8 cellular contexts compared by ENCODE assay signal in the genomic region with DNA sequence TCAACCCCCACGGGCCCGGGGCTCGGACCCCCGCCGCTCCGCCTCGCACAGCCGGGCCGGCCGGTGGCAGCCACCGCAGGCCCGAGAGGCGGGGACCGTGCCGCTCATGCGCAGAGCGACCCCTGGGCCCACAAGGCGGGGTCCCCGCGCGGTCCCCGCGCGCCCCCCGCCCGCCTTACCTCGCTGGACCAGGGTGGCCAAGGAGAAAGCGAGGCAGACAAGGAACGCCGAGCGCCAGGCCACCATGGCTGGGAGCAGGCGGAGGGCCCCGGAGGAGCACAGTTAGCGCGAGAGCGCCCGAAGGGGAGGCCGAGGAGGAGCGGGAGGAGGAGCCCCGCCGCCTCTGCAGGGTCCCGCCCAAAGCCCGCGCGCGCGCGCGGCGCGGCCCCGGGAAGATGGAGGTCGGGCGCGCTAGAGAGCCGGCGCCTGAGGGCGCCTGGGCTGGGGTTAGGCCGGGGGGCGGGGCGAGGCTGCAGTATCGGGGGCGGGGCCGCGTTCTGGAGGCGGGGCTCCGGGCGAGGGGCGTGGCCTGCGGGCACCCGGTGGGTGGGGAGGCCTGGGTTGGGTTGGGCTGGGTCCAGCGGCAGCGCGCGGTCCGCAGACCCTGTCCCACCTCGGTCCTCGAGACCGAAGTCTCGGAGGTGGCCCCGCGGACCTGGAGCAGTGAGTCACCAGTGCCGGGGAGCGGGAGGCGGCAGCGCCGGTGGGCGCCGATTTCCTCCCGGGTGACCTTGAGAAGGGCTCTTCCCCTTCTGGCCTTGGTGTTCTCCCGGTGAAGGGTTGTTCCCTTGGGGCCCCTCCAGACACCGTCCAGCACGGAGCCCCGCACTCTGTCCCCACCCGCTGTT. TPM values are rescaled to one million over a fixed set of nuclear protein-coding genes. Genes with fewer than 3 reads are reported as not detected.
A peak's percentile ranks its signal among the peaks of the same experiment; 100 is the strongest.
DNase-seq lines count a peak whose midpoint lies in the region; ATAC-seq, FAIRE-seq and TF ChIP-seq lines count a peak whose summit lies in the region.

A gene with protein sequence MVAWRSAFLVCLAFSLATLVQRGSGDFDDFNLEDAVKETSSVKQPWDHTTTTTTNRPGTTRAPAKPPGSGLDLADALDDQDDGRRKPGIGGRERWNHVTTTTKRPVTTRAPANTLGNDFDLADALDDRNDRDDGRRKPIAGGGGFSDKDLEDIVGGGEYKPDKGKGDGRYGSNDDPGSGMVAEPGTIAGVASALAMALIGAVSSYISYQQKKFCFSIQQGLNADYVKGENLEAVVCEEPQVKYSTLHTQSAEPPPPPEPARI (minus strand): TSS at position 326 of the 848 bp plus-strand sequence. CDS start 80 bp downstream, at position 246.

- H2AFZ ChIP-seq in OCI-LY1 (ENCODE audit: low read length) (no peak within 1 kb of the TSS), endothelial cell of umbilical vein (ENCODE audit: low read depth, low read length) (peak within 1 kb of the TSS; percentile 66)

- H3K27me3 ChIP-seq in HUES64 (ENCODE audit: insufficient read depth, low read length), result peaks cover 11% of the 10 kb centered on the region; the same call in 1 of the 2 replicates
- H3K27me3 ChIP-seq in OCI-LY1 (ENCODE audit: insufficient read depth, low read length), result no peaks in the 10 kb centered on the region
- no peaks in the 10 kb centered on the region for H3K27me3 ChIP-seq in endothelial cell of umbilical vein (ENCODE audit: control insufficient read depth in 2 of 2, insufficient read depth in 2 of 2, low read length in 2 of 2)

- TF ChIP-seq POLR2A in endothelial cell of umbilical vein (IDR thresholded peaks at IDR 0.05; ENCODE audit: low read depth, low read length), result peak; percentile 54

- no peaks in the 10 kb centered on the region for H3K79me2 ChIP-seq in OCI-LY1 (ENCODE audit: insufficient read depth, low read length)
- H3K79me2 ChIP-seq in endothelial cell of umbilical vein (ENCODE audit: control insufficient read depth, insufficient read depth, low read length), result peaks cover 11% of the 10 kb centered on the region

- H4K20me1 ChIP-seq in OCI-LY1 (ENCODE audit: insufficient read depth, low read length) (no peaks in the 10 kb centered on the region), endothelial cell of umbilical vein (replicated peaks; ENCODE audit: control insufficient read depth, extremely low read depth, insufficient read depth, low read length) (no peaks in the 10 kb centered on the region)

- H3K9ac ChIP-seq in HUES64 (ENCODE audit: low read depth, low read length), result peak within 1 kb of the TSS; percentile 90
- H3K9ac ChIP-seq in OCI-LY1 (ENCODE audit: low read length), result peak within 1 kb of the TSS; percentile 78
- peak within 1 kb of the TSS; percentile 88 for H3K9ac ChIP-seq in endothelial cell of umbilical vein (replicated peaks; ENCODE audit: extremely low read depth, insufficient read depth, low read length)

- WGBS in HUES64, result under 1% methylated on average over 95 of the region's 95 CpGs

- POLR2A ChIA-PET in endothelial cell of umbilical vein (lab: Charles Lee), result no interaction called here

- H3K9me3 ChIP-seq in HUES64 (ENCODE audit: insufficient read depth, low read depth, low read length), result no peaks in the 10 kb centered on the region
- H3K9me3 ChIP-seq in OCI-LY1 (ENCODE audit: low read length), result no peaks in the 10 kb centered on the region
- no peaks in the 10 kb centered on the region for H3K9me3 ChIP-seq in endothelial cell of umbilical vein (replicated peaks; ENCODE audit: control insufficient read depth, insufficient read depth, low read length)

- intact Hi-C loops in endothelial cell of umbilical vein (cut with micrococcal nuclease), result loop anchor here (1.0 to 5.0 kb wide), 2 partner anchors 85 to 126 kb away; a partner anchor contains a TSS

- BruUV-seq in endothelial cell of umbilical vein (replicated peaks; lab: Mats Ljungman, UMichigan), result no TSS peak

- H3K4me3 ChIP-seq in HUES64 (ENCODE audit: low read length) (peak within 1 kb of the TSS; percentile 80), OCI-LY1 (ENCODE audit: low read depth, low read length, poor library complexity, severe bottlenecking) (peak within 1 kb of the TSS; percentile 74), endothelial cell of umbilical vein (replicated peaks in 1 of 3; ENCODE audit: insufficient read depth in 1 of 3, low read depth in 1 of 3, low read length in 3 of 3) (peak within 1 kb of the TSS; percentile 56 to 74 (median 58))

- CTCF ChIA-PET in endothelial cell of umbilical vein (lab: Charles Lee), result interaction anchor here (0.8 kb wide), 1 partner anchor 126 kb away, joined by 3 read pairs; no protein-coding TSS in a partner anchor

- H3K4me1 ChIP-seq in HUES64 (ENCODE audit: insufficient read depth, low read length), result peaks cover 31% of the 10 kb centered on the region
- H3K4me1 ChIP-seq in OCI-LY1 (ENCODE audit: insufficient read depth, low read length, severe bottlenecking), result peaks cover 10% of the 10 kb centered on the region
- H3K4me1 ChIP-seq in endothelial cell of umbilical vein (ENCODE audit: control insufficient read depth, extremely low read depth, insufficient read depth, low read length), result peaks cover 7% of the 10 kb centered on the region

- peak within 1 kb of the TSS; percentile 95 for H3K4me2 ChIP-seq in OCI-LY1 (ENCODE audit: low read length)
- H3K4me2 ChIP-seq in endothelial cell of umbilical vein (ENCODE audit: insufficient read depth, low read length), result peak within 1 kb of the TSS; percentile 67

- peak within 1 kb of the TSS; percentile 78; the same call in 1 of the 2 replicates for H3K27ac ChIP-seq in HUES64 (ENCODE audit: low read depth, low read length)
- no peak within 1 kb of the TSS for H3K27ac ChIP-seq in OCI-LY1 (ENCODE audit: low read depth, low read length, poor library complexity, severe bottlenecking)
- peak within 1 kb of the TSS; percentile 45 for H3K27ac ChIP-seq in endothelial cell of umbilical vein (ENCODE audit: insufficient read depth, low read depth, low read length)

- no peaks in the 10 kb centered on the region for H3K9me1 ChIP-seq in endothelial cell of umbilical vein (replicated peaks; ENCODE audit: control insufficient read depth, extremely low read depth, insufficient read depth, low read length)

- FAIRE-seq in endothelial cell of umbilical vein (lab: Jason Lieb, UNC), result peak; percentile 95

- dilution Hi-C loops in endothelial cell of umbilical vein (cut with MboI; ENCODE audit: extremely low pct_ligation_motif_present, low sequenced_read_pairs), result no loop called here

- H3K9me2 ChIP-seq in OCI-LY1 (ENCODE audit: low read depth, low read length), result no peaks in the 10 kb centered on the region

- peak; percentile 94 for DNase-seq in D341Med (ENCODE audit: low spot score)
- peak; percentile 85 for DNase-seq in activated T-cell treated with anti-CD3 and anti-CD28 coated beads for 1 hour (ENCODE audit: low read depth)
- peak; percentile 80 for DNase-seq in endothelial cell of umbilical vein (ENCODE audit: low read depth, low spot score)
- peak; percentile 66 for DNase-seq in middle frontal gyrus (ENCODE audit: extremely low spot score, low spot score)
- peak; percentile 79 to 81 for DNase-seq in stimulated activated CD8-positive, alpha-beta memory T cell treated with anti-CD3 and anti-CD28 coated beads, Interleukin-15, amount 100 ng/mL, for 48 hours (ENCODE audit: low read depth in 2 of 2)

- H3K36me3 ChIP-seq in HUES64 (ENCODE audit: insufficient read depth, low read length) (no peaks in the 10 kb centered on the region), OCI-LY1 (ENCODE audit: insufficient read depth, low read length) (no peaks in the 10 kb centered on the region), endothelial cell of umbilical vein (ENCODE audit: control insufficient read depth in 2 of 2, extremely low read depth in 1 of 2, insufficient read depth in 2 of 2, low read length in 2 of 2) (no peaks in the 10 kb centered on the region)

- no peak for TF ChIP-seq CTCF in OCI-LY1 (IDR thresholded peaks at IDR 0.05; ENCODE audit: low read length)
- TF ChIP-seq CTCF in endothelial cell of umbilical vein (IDR thresholded peaks at IDR 0.05; ENCODE audit: extremely low read depth in 1 of 2, insufficient read depth in 1 of 2, low read depth in 1 of 2, low read length in 2 of 2), result no peak

- H3F3A ChIP-seq in OCI-LY1 (ENCODE audit: insufficient read depth, low read length), result no peaks in the 10 kb centered on the region

- ATAC-seq in GM21447 (IDR thresholded peaks at IDR 0.05; ENCODE audit: unreplicated experiment), result peak; percentile 73

TF ChIP-seq in endothelial cell of umbilical vein, 7 proteins besides CTCF, POLR2A, EP300 and RAD21:
- TF ChIP-seq FOS (IDR thresholded peaks at IDR 0.05; ENCODE audit: borderline replicate concordance, insufficient read depth, low read length) (no peak), MYC (IDR thresholded peaks at IDR 0.05; ENCODE audit: low read depth, low read length) (no peak), POLR2AphosphoS5 (IDR thresholded peaks at IDR 0.05; ENCODE audit: insufficient read depth, low read depth, low read length) (peak; percentile 41)

RNA-seq across cellular contexts. Expression of the gene that starts here (rescaled TPM):
- 12.0 TPM for polyA plus RNA-seq in HUES64 (2013, experiment 1 of 2)
- polyA plus RNA-seq in HUES64 (2013, experiment 2 of 2), result 14.8 TPM
- total RNA-seq in endothelial cell of umbilical vein, result 32.4 and 33.2 TPM in 2 replicates
- polyA plus RNA-seq in endothelial cell of umbilical vein, result 43.4 and 48.4 TPM in 2 replicates
- polyA plus RNA-seq in endothelial cell of umbilical vein (2011; cell fraction: cytosol; rRNA removed), result 39.5 and 44.7 TPM in 2 replicates
- 30.2 and 32.1 TPM in 2 replicates for polyA plus RNA-seq in endothelial cell of umbilical vein (2011; cell fraction: nucleus; rRNA removed)
- polyA plus RNA-seq in endothelial cell of umbilical vein (2012), result 42.0 and 51.3 TPM in 2 replicates
- 41.8 and 44.4 TPM in 2 replicates for polyA minus RNA-seq in endothelial cell of umbilical vein
- 10.5 TPM for polyA minus RNA-seq in endothelial cell of umbilical vein (2011; cell fraction: cytosol; rRNA and poly(A)+ RNA removed)
- 12.8 and 13.1 TPM in 2 replicates for polyA minus RNA-seq in endothelial cell of umbilical vein (2011; cell fraction: nucleus; rRNA and poly(A)+ RNA removed)
